ENCODE assay signal across 9 cellular contexts in genomic region chrX:153106092-153106801, GRCh38. TPM values are rescaled to one million over a fixed set of nuclear protein-coding genes. Genes with fewer than 3 reads are reported as not detected.
A peak's percentile ranks its signal among the peaks of the same experiment; 100 is the strongest.
DNase-seq lines count a peak whose midpoint lies in the region; ATAC-seq, FAIRE-seq and TF ChIP-seq lines count a peak whose summit lies in the region.
"Not testable (repeated sequence)": the region's sequence is repeated elsewhere in the genome, so short reads cannot be mapped to it uniquely, and the experiment has no call there.
"Had no signal": no experiment of that assay in that cellular context is flagged by ENCODE, and none has a peak within 500 bp of the region (broad histone marks: within the 10 kb centered on the region; RNA-seq: fewer than 3 reads in every experiment).

No MANE protein-coding gene starts in this region.

- TF ChIP-seq CTCF in CD8-positive, alpha-beta T cell (IDR thresholded peaks at IDR 0.05); MM.1S (IDR thresholded peaks at IDR 0.05; ENCODE audit: low read length); GM12878 (IDR thresholded peaks at IDR 0.05 in 2 of 3, conservative IDR thresholded peaks at IDR 0.05 in 1 of 3; ENCODE audit: control insufficient read depth in 2 of 3, extremely low read depth in 1 of 3, insufficient read depth in 1 of 3, low read depth in 3 of 3, low read length in 3 of 3); lower lobe of right lung (IDR thresholded peaks at IDR 0.05); upper lobe of right lung (IDR thresholded peaks at IDR 0.05): not testable (repeated sequence)

- TF ChIP-seq RAD21 in GM12878 (IDR thresholded peaks at IDR 0.05; ENCODE audit: insufficient read depth, low read depth, low read length), result not testable (repeated sequence)

- H3K4me1 Mint-ChIP-seq in CD8-positive, alpha-beta T cell (ENCODE audit: low read depth); T-helper 17 cell; activated T-cell treated with anti-CD3 and anti-CD28 coated beads, Interleukin-2, amount 50 U/mL, for 72 hours (ENCODE audit: low read depth): not testable (repeated sequence)

- TF ChIP-seq POLR2A in GM12878 (IDR thresholded peaks at IDR 0.05; ENCODE audit: low read depth, low read length), result not testable (repeated sequence)

- not testable (repeated sequence) for H3K9me3 ChIP-seq in CD8-positive, alpha-beta T cell (ENCODE audit: low read length); MM.1S (replicated peaks; ENCODE audit: insufficient read depth, low read length); T-helper 17 cell (ENCODE audit: control insufficient read depth, low read length, poor library complexity, severe bottlenecking); GM12878 (replicated peaks; ENCODE audit: control insufficient read depth, insufficient read depth, low read length); lower lobe of right lung; upper lobe of right lung

- in situ Hi-C loops in GM12878 (cut with MboI), result not testable (repeated sequence)

- peaks cover 11% of the 10 kb centered on the region for H3K9me3 Mint-ChIP-seq in CD8-positive, alpha-beta T cell
- H3K9me3 Mint-ChIP-seq in activated T-cell treated with anti-CD3 and anti-CD28 coated beads, Interleukin-2, amount 50 U/mL, for 72 hours, result peaks cover 15 to 17% of the 10 kb centered on the region in 2 donors

- H4K20me1 ChIP-seq in MM.1S (ENCODE audit: insufficient read depth, low read length); GM12878 (ENCODE audit: control insufficient read depth, insufficient read depth): not testable (repeated sequence)

- peak overlapping the region; percentile 18 for H3K4me3 Mint-ChIP-seq in CD8-positive, alpha-beta T cell
- peak overlapping the region; percentile 62 for H3K4me3 Mint-ChIP-seq in T-helper 17 cell
- peak overlapping the region in 1 of 2 donors; percentile 46 for H3K4me3 Mint-ChIP-seq in activated T-cell treated with anti-CD3 and anti-CD28 coated beads, Interleukin-2, amount 50 U/mL, for 72 hours

- not testable (repeated sequence) for H3K4me3 ChIP-seq in CD8-positive, alpha-beta T cell (ENCODE audit: low read depth, low read length); MM.1S (ENCODE audit: low read length); GM12878; lower lobe of right lung; upper lobe of right lung

- FAIRE-seq in GM12878 (lab: Jason Lieb, UNC), result peak; percentile 81

- not testable (repeated sequence) for H3K9me2 ChIP-seq in MM.1S (replicated peaks; ENCODE audit: insufficient read depth, low read length)

- not testable (repeated sequence) for H3F3A ChIP-seq in MM.1S (ENCODE audit: insufficient read depth, low read length)

- not testable (repeated sequence) for H2AFZ ChIP-seq in MM.1S (ENCODE audit: low read length); GM12878 (ENCODE audit: control insufficient read depth, low read depth, low read length)

- TF ChIP-seq EP300 in GM12878 (IDR thresholded peaks at IDR 0.05; ENCODE audit: borderline replicate concordance in 1 of 2, control insufficient read depth in 1 of 2, low read depth in 2 of 2, low read length in 2 of 2), result not testable (repeated sequence)

- peak; percentile 61 for ATAC-seq in CD8-positive, alpha-beta T cell
- ATAC-seq in GM19463 (IDR thresholded peaks at IDR 0.05; ENCODE audit: unreplicated experiment) (peak; percentile 47), T-helper 17 cell (peak; percentile 70), lower lobe of right lung (peak; percentile 79 to 83), upper lobe of right lung (peak; percentile 85)
- peak; percentile 67 to 68 for ATAC-seq in activated T-cell treated with anti-CD3 and anti-CD28 coated beads, Interleukin-2, amount 50 U/mL, for 72 hours (replicated peaks in 1 of 2)
- ATAC-seq in GM12878, result not testable (repeated sequence)

- not testable (repeated sequence) for H3K36me3 ChIP-seq in CD8-positive, alpha-beta T cell (ENCODE audit: insufficient read depth, low read length); MM.1S (replicated peaks; ENCODE audit: insufficient read depth, low read length); GM12878 (ENCODE audit: control insufficient read depth in 2 of 2, insufficient read depth in 2 of 2, low read length in 1 of 2); lower lobe of right lung; upper lobe of right lung

- DNase-seq in CD8-positive, alpha-beta T cell; MM.1S; T-helper 17 cell; activated T-cell treated with anti-CD3 and anti-CD28 coated beads, Interleukin-2, amount 50 U/mL, for 72 hours; GM12878 (ENCODE audit: low read depth, low spot score); lower lobe of right lung; upper lobe of right lung: not testable (repeated sequence)

- not testable (repeated sequence) for H3K27ac ChIP-seq in CD8-positive, alpha-beta T cell (ENCODE audit: low read depth, low read length); GM12878 (ENCODE audit: control insufficient read depth, insufficient read depth); lower lobe of right lung; upper lobe of right lung
- peak overlapping the region; percentile 87 for H3K27ac ChIP-seq in MM.1S (ENCODE audit: low read length)

- H3K27ac Mint-ChIP-seq in CD8-positive, alpha-beta T cell, result not testable (repeated sequence)
- peak overlapping the region; percentile 79 for H3K27ac Mint-ChIP-seq in T-helper 17 cell
- H3K27ac Mint-ChIP-seq in activated T-cell treated with anti-CD3 and anti-CD28 coated beads, Interleukin-2, amount 50 U/mL, for 72 hours, result peak overlapping the region; percentile 62

- H3K9ac ChIP-seq in MM.1S (ENCODE audit: low read length); GM12878 (ENCODE audit: control insufficient read depth, insufficient read depth, low read length): not testable (repeated sequence)

- SMC1A ChIA-PET in GM12878 (lab: Charles Lee; ENCODE audit: uncharacterized antibody, unreplicated experiment), result not testable (repeated sequence)

- intact Hi-C loops in CD8-positive, alpha-beta T cell (cut with DNase I, micrococcal nuclease); GM12878 (cut with micrococcal nuclease; ENCODE audit: unreplicated experiment); lower lobe of right lung (cut with DNase I); upper lobe of right lung (cut with DNase I): not testable (repeated sequence)

- H3K4me1 ChIP-seq in CD8-positive, alpha-beta T cell (ENCODE audit: insufficient read depth, low read length); MM.1S (ENCODE audit: low read length); GM12878 (ENCODE audit: control insufficient read depth, insufficient read depth, low read length); lower lobe of right lung; upper lobe of right lung: not testable (repeated sequence)

- not testable (repeated sequence) for BruUV-seq in GM12878 (replicated peaks; lab: Mats Ljungman, UMichigan)

- CTCF ChIA-PET in CD8-positive, alpha-beta T cell (lab: Charles Lee); GM12878 (lab: Yijun Ruan, JAX): not testable (repeated sequence)

- RAD21 ChIA-PET in GM12878 (lab: Charles Lee; ENCODE audit: unreplicated experiment), result not testable (repeated sequence)

- 0% methylated on average over 1 of the region's 12 CpGs for WGBS in GM12878 (ENCODE audit: insufficient coverage, insufficient replicate concordance, low lambda C conversion rate, missing lambda C conversion rate)

- not testable (repeated sequence) for H3K27me3 ChIP-seq in CD8-positive, alpha-beta T cell (ENCODE audit: insufficient read depth, low read length); MM.1S (replicated peaks; ENCODE audit: insufficient read depth, low read length); GM12878 (replicated peaks in 1 of 2; ENCODE audit: control insufficient read depth in 2 of 2, insufficient read depth in 2 of 2, low read length in 1 of 2); lower lobe of right lung (ENCODE audit: low read depth); upper lobe of right lung

- POLR2A ChIA-PET in CD8-positive, alpha-beta T cell (lab: Charles Lee); GM12878 (lab: Charles Lee): not testable (repeated sequence)

- H3K79me2 ChIP-seq in MM.1S (ENCODE audit: low read length); GM12878 (ENCODE audit: control insufficient read depth, insufficient read depth, low read length): not testable (repeated sequence)

- H3K27me3 Mint-ChIP-seq in CD8-positive, alpha-beta T cell (ENCODE audit: low read depth); T-helper 17 cell; activated T-cell treated with anti-CD3 and anti-CD28 coated beads, Interleukin-2, amount 50 U/mL, for 72 hours (ENCODE audit: low read depth): not testable (repeated sequence)

- H3K36me3 Mint-ChIP-seq in CD8-positive, alpha-beta T cell; T-helper 17 cell (ENCODE audit: low read depth): not testable (repeated sequence)
- H3K36me3 Mint-ChIP-seq in activated T-cell treated with anti-CD3 and anti-CD28 coated beads, Interleukin-2, amount 50 U/mL, for 72 hours (ENCODE audit: insufficient read depth in 2 of 2), result peaks cover 8 to 12% of the 10 kb centered on the region in 2 donors

- peak overlapping the region; percentile 16; the same call in 1 of the 2 replicates for H3K4me2 ChIP-seq in MM.1S (ENCODE audit: low read depth, low read length)
- H3K4me2 ChIP-seq in GM12878 (ENCODE audit: control insufficient read depth, insufficient read depth), result not testable (repeated sequence)

RNA-seq across cellular contexts. Expression of gene PNMA6A, which starts 34.0 kb away (rescaled TPM):
- total RNA-seq in CD8-positive, alpha-beta T cell, result under 1 TPM in 1 of 2 experiments, not detected in 1; 0.22 TPM
- under 1 TPM; 0.20 to 0.52 TPM for total RNA-seq in T-helper 17 cell
- total RNA-seq in activated T-cell treated with anti-CD3 and anti-CD28 coated beads, Interleukin-2, amount 50 U/mL, for 72 hours, result under 1 TPM; 0.49 to 0.60 TPM
- total RNA-seq in GM12878 (2013; cell fraction: nucleolus; rRNA removed), result not detected in 2 replicates
- total RNA-seq in GM12878 (2014; rRNA removed), result 0.16 and 0.23 TPM in 2 replicates
- not detected in 2 replicates for total RNA-seq in GM12878 (2014; rRNA removed; fragmentation: Illumina TruSeq; extraction: Trizol)
- total RNA-seq in GM12878 (2021), result not detected in 2 replicates
- polyA plus RNA-seq in GM12878 (2011; ENCODE audit: low read depth), result not detected
- not detected in 2 replicates for polyA plus RNA-seq in GM12878 (2011; rRNA removed)
- polyA plus RNA-seq in GM12878 (2011; cell fraction: cytosol; rRNA removed), result not detected in 2 replicates
- polyA plus RNA-seq in GM12878 (2011; cell fraction: nucleus; rRNA removed), result not detected in 2 replicates
- 0.19 and 0.32 TPM in 2 replicates for polyA plus RNA-seq in GM12878 (2012)
- polyA plus RNA-seq in GM12878 (2014; fragmentation: Illumina TruSeq; extraction: Trizol), result 0.03 TPM in 1 of 2 replicates, not detected in the other
- polyA plus RNA-seq in GM12878 (2014; fragmentation: Nextera tagmentation; extraction: Ambion mirVana), result not detected
- polyA plus RNA-seq in GM12878 (2014; rRNA removed), result 0.13 TPM in 1 of 2 replicates, not detected in the other
- polyA plus RNA-seq in GM12878 (2016; fragmentation: Nextera tagmentation; extraction: Ambion mirVana), result under 1 TPM in 1 of 2 experiments, not detected in 1; 0.15 TPM
- polyA minus RNA-seq in GM12878 (2011; rRNA and poly(A)+ RNA removed), result not detected in 2 replicates
- polyA minus RNA-seq in GM12878 (2011; cell fraction: cytosol; rRNA and poly(A)+ RNA removed), result not detected in 2 replicates
- not detected in 2 replicates for polyA minus RNA-seq in GM12878 (2011; cell fraction: nucleus; rRNA and poly(A)+ RNA removed)
- total RNA-seq in lower lobe of right lung, result 1.2 TPM
- total RNA-seq in upper lobe of right lung, result 0.87 TPM
- total RNA-seq: M059J had no signal

RNA-seq across cellular contexts. Expression of gene PNMA3, which starts 50.0 kb away (rescaled TPM):
- 1 to 10 TPM; 2.3 to 2.4 TPM for total RNA-seq in CD8-positive, alpha-beta T cell
- 1 to 10 TPM; 5.5 to 6.3 TPM for total RNA-seq in T-helper 17 cell
- total RNA-seq in activated T-cell treated with anti-CD3 and anti-CD28 coated beads, Interleukin-2, amount 50 U/mL, for 72 hours, result 1 to 10 TPM; 1.3 to 2.2 TPM
- not detected in 2 replicates for total RNA-seq in GM12878 (2013; cell fraction: nucleolus; rRNA removed)
- not detected in 2 replicates for total RNA-seq in GM12878 (2014; rRNA removed)
- total RNA-seq in GM12878 (2014; rRNA removed; fragmentation: Illumina TruSeq; extraction: Trizol), result not detected in 2 replicates
- not detected in 2 replicates for total RNA-seq in GM12878 (2021)
- polyA plus RNA-seq in GM12878 (2011; ENCODE audit: low read depth), result not detected
- not detected in 2 replicates for polyA plus RNA-seq in GM12878 (2011; rRNA removed)
- not detected in 2 replicates for polyA plus RNA-seq in GM12878 (2011; cell fraction: cytosol; rRNA removed)
- polyA plus RNA-seq in GM12878 (2011; cell fraction: nucleus; rRNA removed), result not detected in 2 replicates
- 0.06 and 0.07 TPM in 2 replicates for polyA plus RNA-seq in GM12878 (2012)
- 0.06 TPM in 1 of 2 replicates, not detected in the other for polyA plus RNA-seq in GM12878 (2014; fragmentation: Illumina TruSeq; extraction: Trizol)
- polyA plus RNA-seq in GM12878 (2014; fragmentation: Nextera tagmentation; extraction: Ambion mirVana), result not detected
- polyA plus RNA-seq in GM12878 (2014; rRNA removed), result 0.09 TPM in 1 of 2 replicates, not detected in the other
- polyA plus RNA-seq in GM12878 (2016; fragmentation: Nextera tagmentation; extraction: Ambion mirVana), result not detected
- not detected in 2 replicates for polyA minus RNA-seq in GM12878 (2011; rRNA and poly(A)+ RNA removed)
- not detected in 2 replicates for polyA minus RNA-seq in GM12878 (2011; cell fraction: cytosol; rRNA and poly(A)+ RNA removed)
- not detected in 2 replicates for polyA minus RNA-seq in GM12878 (2011; cell fraction: nucleus; rRNA and poly(A)+ RNA removed)
- 0.41 TPM for total RNA-seq in lower lobe of right lung
- 0.32 TPM for total RNA-seq in upper lobe of right lung
- total RNA-seq: M059J had no signal
